Comparison of ENCODE assay signal across 17 cellular contexts in the genomic region with DNA sequence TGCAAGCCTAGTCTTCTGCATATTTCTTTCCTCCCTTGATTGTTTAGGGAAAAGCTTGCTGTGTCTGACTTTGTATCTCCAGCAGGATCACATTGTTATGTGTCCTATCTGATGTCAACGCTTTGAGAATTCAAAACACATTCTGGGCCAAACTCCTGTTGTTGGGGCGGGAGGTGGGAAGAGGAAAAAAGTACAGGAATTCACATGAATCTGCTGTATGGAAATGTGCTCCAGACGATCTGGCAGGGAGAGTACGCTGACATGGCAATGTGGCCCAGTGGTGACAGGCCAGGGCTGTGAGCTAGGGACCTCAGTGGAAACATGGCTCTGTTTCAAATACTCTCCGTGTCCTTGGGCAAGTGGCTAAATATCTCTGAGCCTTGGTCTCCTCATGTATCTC.
DNase-seq lines count a peak whose midpoint lies in the region; ATAC-seq, FAIRE-seq and TF ChIP-seq lines count a peak whose summit lies in the region.
"Had no signal": no experiment of that assay in that cellular context is flagged by ENCODE, and none has a peak within 500 bp of the region (broad histone marks: within the 10 kb centered on the region; RNA-seq: fewer than 3 reads in every experiment).

No MANE protein-coding gene starts in this region.

- ATAC-seq in SK-N-SH treated with all-trans-retinoic acid at 6 μM for 48 hours: no peak
- ATAC-seq: CD8-positive, alpha-beta T cell had no signal

- peaks cover 0 to 2% of the 10 kb centered on the region in 2 experiments for H3K36me3 ChIP-seq in SK-N-SH (replicated peaks in 1 of 2; ENCODE audit: control insufficient read depth in 1 of 2, insufficient read depth in 2 of 2, low read length in 1 of 2)

- H3K27ac ChIP-seq in SK-N-SH (ENCODE audit: low read depth in 2 of 2, low read length in 1 of 2): peak overlapping the region in 1 of 2 experiments; percentile 43; a peak in 1 of 4 replicates
- H3K27ac ChIP-seq: 22Rv1, KMS-11 had no signal

- no peak overlapping the region for H2AFZ ChIP-seq in SK-N-SH (ENCODE audit: low read depth)

- no peak overlapping the region for H3K9ac ChIP-seq in SK-N-SH
- H3K9ac ChIP-seq: KMS-11 had no signal

- no peaks in the 10 kb centered on the region for H4K20me1 ChIP-seq in SK-N-SH (ENCODE audit: insufficient read depth)

- 92% methylated on average over 5 of the region's 5 CpGs for WGBS in SK-N-SH (ENCODE audit: low lambda C conversion rate)

- no peaks in the 10 kb centered on the region for H3K27me3 ChIP-seq in SK-N-SH (ENCODE audit: insufficient read depth)

- peak overlapping the region; percentile 8 for H3K27ac Mint-ChIP-seq in type B pancreatic cell
- H3K27ac Mint-ChIP-seq: activated B cell treated with CpG ODN at 0.5 μM for 24 hours; activated naive CD4-positive, alpha-beta T cell treated with anti-CD3 and anti-CD28 coated beads for 36 hours; CD8-positive, alpha-beta T cell had no signal

- DNase-seq in SK-N-SH (no peak), lung microvascular endothelial cell (ENCODE audit: low read depth in 2 of 2) (peak; percentile 93 to 99), type B pancreatic cell (ENCODE audit: extremely low spot score, unreplicated experiment) (no peak), NCI-H2227 (lab: John Stamatoyannopoulos, UW; ENCODE audit: unreplicated experiment) (no peak), GM19239 (ENCODE audit: insufficient read length, low spot score) (no peak), iPS-NIHi7 (ENCODE audit: extremely low spot score) (no peak)
- DNase-seq: activated B cell treated with CpG ODN at 0.5 μM for 24 hours; activated naive CD4-positive, alpha-beta T cell treated with anti-CD3 and anti-CD28 coated beads for 36 hours; CD8-positive, alpha-beta T cell; NCI-H1417 treated with DMSO at 0.1 percent for 48 hours; NCI-H446; stimulated activated naive CD4-positive, alpha-beta T cell; SW 1271 had no signal

- no peak for TF ChIP-seq RAD21 in SK-N-SH (IDR thresholded peaks at IDR 0.05; ENCODE audit: low read length)

- H3K4me3 ChIP-seq in SK-N-SH (ENCODE audit: low read depth in 2 of 2, low read length in 1 of 2): no peak overlapping the region

- no peak overlapping the region for H3K4me3 Mint-ChIP-seq in type B pancreatic cell
- H3K4me3 Mint-ChIP-seq: activated B cell treated with CpG ODN at 0.5 μM for 24 hours; activated naive CD4-positive, alpha-beta T cell treated with anti-CD3 and anti-CD28 coated beads for 36 hours; CD8-positive, alpha-beta T cell had no signal

- FAIRE-seq in endometrium (lab: Jason Lieb, UNC): peak; percentile 92
- no peak for FAIRE-seq in GM19239 (lab: Jason Lieb, UNC)

- H3K27me3 Mint-ChIP-seq in type B pancreatic cell: no peaks in the 10 kb centered on the region
- H3K27me3 Mint-ChIP-seq: activated B cell treated with CpG ODN at 0.5 μM for 24 hours had no signal

- POLR2A ChIA-PET in SK-N-SH (lab: Yijun Ruan, JAX): no interaction called here

- no peaks in the 10 kb centered on the region for H3K9me2 ChIP-seq in SK-N-SH

- no peak for TF ChIP-seq CTCF in SK-N-SH (IDR thresholded peaks at IDR 0.05)
- TF ChIP-seq CTCF in type B pancreatic cell (conservative IDR thresholded peaks at IDR 0.05): no peak

- no peak for TF ChIP-seq EP300 in SK-N-SH (IDR thresholded peaks at IDR 0.05; ENCODE audit: borderline replicate concordance in 1 of 2, low read depth in 1 of 2, low read length in 1 of 2)

- peaks cover 8% of the 10 kb centered on the region for H3K9me3 Mint-ChIP-seq in type B pancreatic cell
- H3K9me3 Mint-ChIP-seq: activated B cell treated with CpG ODN at 0.5 μM for 24 hours; activated naive CD4-positive, alpha-beta T cell treated with anti-CD3 and anti-CD28 coated beads for 36 hours; CD8-positive, alpha-beta T cell had no signal

- H3F3A ChIP-seq in SK-N-SH (replicated peaks; ENCODE audit: insufficient read depth): no peaks in the 10 kb centered on the region

- H3K79me2 ChIP-seq in SK-N-SH (ENCODE audit: insufficient read depth): peaks cover 11% of the 10 kb centered on the region

- peaks cover 15% of the 10 kb centered on the region for H3K36me3 Mint-ChIP-seq in type B pancreatic cell

- H3K4me2 ChIP-seq in SK-N-SH: no peak overlapping the region
- H3K4me2 ChIP-seq: KMS-11 had no signal

- peaks cover 24% of the 10 kb centered on the region for H3K4me1 Mint-ChIP-seq in type B pancreatic cell (ENCODE audit: unreplicated experiment)

- H3K9me3 ChIP-seq in SK-N-SH: no peaks in the 10 kb centered on the region

- CTCF ChIA-PET in SK-N-SH (lab: Yijun Ruan, JAX): interaction anchor here (1.0 to 1.5 kb wide), 4 partner anchors 16 to 302 kb away, joined by 3 to 5 read pairs (median 4); no protein-coding TSS in a partner anchor

- peaks cover 21 to 41% of the 10 kb centered on the region in 2 experiments; a peak in 3 of 4 replicates for H3K4me1 ChIP-seq in SK-N-SH (ENCODE audit: control insufficient read depth in 1 of 2, insufficient read depth in 2 of 2, low read depth in 1 of 2, low read length in 1 of 2)

TF ChIP-seq in SK-N-SH treated with all-trans-retinoic acid at 6 μM for 48 hours, 23 proteins besides CTCF, POLR2A, EP300 and RAD21:
- TF ChIP-seq ISL1 (CRISPR knock-in tag; IDR thresholded peaks at IDR 0.05): peak; percentile 18; the same call in 1 of the 2 replicates
- TF ChIP-seq, protein P1, sequence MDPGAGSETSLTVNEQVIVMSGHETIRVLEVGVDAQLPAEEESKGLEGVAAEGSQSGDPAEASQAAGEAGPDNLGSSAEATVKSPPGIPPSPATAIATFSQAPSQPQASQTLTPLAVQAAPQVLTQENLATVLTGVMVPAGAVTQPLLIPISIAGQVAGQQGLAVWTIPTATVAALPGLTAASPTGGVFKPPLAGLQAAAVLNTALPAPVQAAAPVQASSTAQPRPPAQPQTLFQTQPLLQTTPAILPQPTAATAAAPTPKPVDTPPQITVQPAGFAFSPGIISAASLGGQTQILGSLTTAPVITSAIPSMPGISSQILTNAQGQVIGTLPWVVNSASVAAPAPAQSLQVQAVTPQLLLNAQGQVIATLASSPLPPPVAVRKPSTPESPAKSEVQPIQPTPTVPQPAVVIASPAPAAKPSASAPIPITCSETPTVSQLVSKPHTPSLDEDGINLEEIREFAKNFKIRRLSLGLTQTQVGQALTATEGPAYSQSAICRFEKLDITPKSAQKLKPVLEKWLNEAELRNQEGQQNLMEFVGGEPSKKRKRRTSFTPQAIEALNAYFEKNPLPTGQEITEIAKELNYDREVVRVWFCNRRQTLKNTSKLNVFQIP (CRISPR knock-in tag; IDR thresholded peaks at IDR 0.05; ENCODE audit: borderline replicate concordance, low read depth): no peak

TF ChIP-seq in SK-N-SH, 30 proteins besides CTCF, POLR2A, EP300 and RAD21:
- no peak for TF ChIP-seq RFX5 (IDR thresholded peaks at IDR 0.05; ENCODE audit: low read length)
- TF ChIP-seq, protein P2, sequence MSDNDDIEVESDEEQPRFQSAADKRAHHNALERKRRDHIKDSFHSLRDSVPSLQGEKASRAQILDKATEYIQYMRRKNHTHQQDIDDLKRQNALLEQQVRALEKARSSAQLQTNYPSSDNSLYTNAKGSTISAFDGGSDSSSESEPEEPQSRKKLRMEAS (IDR thresholded peaks at IDR 0.05; ENCODE audit: low read depth): no peak

Comparison
In these comparisons a context has a peak if more than half of its experiments do, and no peak if none do; other contexts are left out.
1. DNase-seq: peak in lung microvascular endothelial cell (2 of 2); none in SK-N-SH (single experiment), type B pancreatic cell (single experiment), NCI-H2227 (single experiment), GM19239 (single experiment) and iPS-NIHi7 (single experiment).